Comparison of ENCODE assay signal across 8 cellular contexts in genomic region chr1:247330548-247331171, GRCh38.
A peak's percentile ranks its signal among the peaks of the same experiment; 100 is the strongest.
DNase-seq lines count a peak whose midpoint lies in the region; ATAC-seq and TF ChIP-seq lines count a peak whose summit lies in the region.

No MANE protein-coding gene starts in this region.

- no peak for TF ChIP-seq CTCF in fibroblast of mammary gland (conservative IDR thresholded peaks at IDR 0.05; ENCODE audit: control insufficient read depth, insufficient read depth, low read depth, low read length)

- peak overlapping the region; percentile 77 for H3K27ac Mint-ChIP-seq in stimulated activated naive CD8-positive, alpha-beta T cell treated with anti-CD3 and anti-CD28 coated beads, Interleukin-15, Interleukin-2, amounts not matched to agents 100 ng/mL and 50 ng/mL, for 24 hours

- peaks cover 33% of the 10 kb centered on the region for H3K36me3 Mint-ChIP-seq in stimulated activated naive CD8-positive, alpha-beta T cell treated with anti-CD3 and anti-CD28 coated beads, Interleukin-15, Interleukin-2, amounts not matched to agents 100 ng/mL and 50 ng/mL, for 24 hours (ENCODE audit: low read depth)

- H3K4me1 Mint-ChIP-seq in stimulated activated naive CD8-positive, alpha-beta T cell treated with anti-CD3 and anti-CD28 coated beads, Interleukin-15, Interleukin-2, amounts not matched to agents 100 ng/mL and 50 ng/mL, for 24 hours (ENCODE audit: low read depth), result peaks cover 37% of the 10 kb centered on the region

- H3K9me3 Mint-ChIP-seq in stimulated activated naive CD8-positive, alpha-beta T cell treated with anti-CD3 and anti-CD28 coated beads, Interleukin-15, Interleukin-2, amounts not matched to agents 100 ng/mL and 50 ng/mL, for 24 hours, result no peaks in the 10 kb centered on the region

- peak overlapping the region; percentile 87 for H3K4me3 Mint-ChIP-seq in stimulated activated naive CD8-positive, alpha-beta T cell treated with anti-CD3 and anti-CD28 coated beads, Interleukin-15, Interleukin-2, amounts not matched to agents 100 ng/mL and 50 ng/mL, for 24 hours

- peak overlapping the region; percentile 80 for H3K4me3 ChIP-seq in fibroblast of mammary gland (ENCODE audit: control insufficient read depth, low read depth, low read length)
- peak overlapping the region; percentile 75 for H3K4me3 ChIP-seq in skeletal muscle cell (ENCODE audit: low read depth, low read length)

- no peaks in the 10 kb centered on the region for H3K27me3 Mint-ChIP-seq in stimulated activated naive CD8-positive, alpha-beta T cell treated with anti-CD3 and anti-CD28 coated beads, Interleukin-15, Interleukin-2, amounts not matched to agents 100 ng/mL and 50 ng/mL, for 24 hours

- no peak for ATAC-seq in stimulated activated naive CD8-positive, alpha-beta T cell treated with anti-CD3 and anti-CD28 coated beads, Interleukin-15, Interleukin-2, amounts not matched to agents 100 U/mL and 50 U/mL, for 24 hours
- no peak for ATAC-seq in HG03039 (IDR thresholded peaks at IDR 0.05; ENCODE audit: unreplicated experiment)

- DNase-seq in stimulated activated naive CD8-positive, alpha-beta T cell treated with anti-CD3 and anti-CD28 coated beads, Interleukin-15, Interleukin-2, amounts not matched to agents 100 U/mL and 50 U/mL, for 24 hours, result no peak
- peak; percentile 16 for DNase-seq in RKO (ENCODE audit: low spot score)
- DNase-seq in fibroblast of mammary gland (ENCODE audit: low read depth), result no peak
- no peak for DNase-seq in skeletal muscle cell (ENCODE audit: low read depth)
- DNase-seq in SIG-M5 (lab: John Stamatoyannopoulos, UW), result no peak
- no peak for DNase-seq in DMS153 treated with DMSO at 0.1 percent for 48 hours (lab: John Stamatoyannopoulos, UW; ENCODE audit: unreplicated experiment)
